Comparison of ENCODE assay signal across 14 cellular contexts in genomic region chr13:78689011-78689410, GRCh38. TPM values are rescaled to one million over a fixed set of nuclear protein-coding genes. Genes with fewer than 3 reads are reported as not detected.
A peak's percentile ranks its signal among the peaks of the same experiment; 100 is the strongest.
DNase-seq lines count a peak whose midpoint lies in the region; ATAC-seq and TF ChIP-seq lines count a peak whose summit lies in the region.
"Had no signal": no experiment of that assay in that cellular context is flagged by ENCODE, and none has a peak within 500 bp of the region (broad histone marks: within the 10 kb centered on the region; RNA-seq: fewer than 3 reads in every experiment).

No MANE protein-coding gene starts in this region.

- H3K9me3 Mint-ChIP-seq in progenitor cell of endocrine pancreas (ENCODE audit: low read depth) (no peaks in the 10 kb centered on the region), immature natural killer cell (peaks cover 0 to 2% (median 0%) of the 10 kb centered on the region in 6 donors)
- H3K9me3 Mint-ChIP-seq: HFFc6; T-helper 2 cell treated with Interferon-gamma antibody and Interleukin-4, amounts not matched to agents 5 μg/mL and 100 μg/mL, for 36 hours had no signal

- H3K27ac Mint-ChIP-seq in progenitor cell of endocrine pancreas (no peak overlapping the region), immature natural killer cell (no peak overlapping the region)
- H3K27ac Mint-ChIP-seq: HFFc6; T-helper 2 cell treated with Interferon-gamma antibody and Interleukin-4, amounts not matched to agents 5 μg/mL and 100 μg/mL, for 36 hours had no signal

- no peaks in the 10 kb centered on the region for H3K4me1 Mint-ChIP-seq in progenitor cell of endocrine pancreas (ENCODE audit: low read depth)
- no peaks in the 10 kb centered on the region for H3K4me1 Mint-ChIP-seq in immature natural killer cell

- no peak overlapping the region for H3K27ac ChIP-seq in foreskin keratinocyte
- H3K27ac ChIP-seq: A549, thyroid gland had no signal

- no peaks in the 10 kb centered on the region for H3K4me1 ChIP-seq in foreskin keratinocyte
- H3K4me1 ChIP-seq: A549, thyroid gland had no signal

- no peak for TF ChIP-seq POLR2A in GM18505 (IDR thresholded peaks at IDR 0.05; ENCODE audit: borderline replicate concordance, extremely low read depth, insufficient read depth, insufficient read length)

- TF ChIP-seq CTCF in foreskin keratinocyte (conservative IDR thresholded peaks at IDR 0.05) (peak; percentile 5), progenitor cell of endocrine pancreas (IDR thresholded peaks at IDR 0.05; ENCODE audit: unreplicated experiment) (peak; percentile 17)

- H3K27me3 Mint-ChIP-seq in progenitor cell of endocrine pancreas = peaks cover 12% of the 10 kb centered on the region
- peaks cover 0 to 6% (median 1%) of the 10 kb centered on the region in 3 donors for H3K27me3 Mint-ChIP-seq in immature natural killer cell (ENCODE audit: low read depth in 3 of 3)

- no peak overlapping the region for H3K4me3 Mint-ChIP-seq in progenitor cell of endocrine pancreas (ENCODE audit: low read depth)
- H3K4me3 Mint-ChIP-seq in immature natural killer cell = no peak overlapping the region
- H3K4me3 Mint-ChIP-seq: HFFc6; T-helper 2 cell treated with Interferon-gamma antibody and Interleukin-4, amounts not matched to agents 5 μg/mL and 100 μg/mL, for 36 hours had no signal

- peak; percentile 7 for DNase-seq in NCI-H2171 treated with DMSO at 0.1 percent for 48 hours (lab: John Stamatoyannopoulos, UW)
- DNase-seq in NCI-H2171 (lab: John Stamatoyannopoulos, UW) = no peak
- DNase-seq in RKO (ENCODE audit: low spot score) = peak; percentile 41
- no peak for DNase-seq in foreskin keratinocyte
- DNase-seq in progenitor cell of endocrine pancreas (ENCODE audit: low spot score, unreplicated experiment) = no peak
- no peak for DNase-seq in OCI-M2 (lab: John Stamatoyannopoulos, UW; ENCODE audit: unreplicated experiment)
- DNase-seq in immature natural killer cell = no peak
- DNase-seq: HFFc6; hypothalamus; stimulated activated CD4-positive, alpha-beta T cell treated with anti-CD3 and anti-CD28 coated beads, Interleukin-15, amount 100 ng/mL, for 24 hours; thyroid gland had no signal

- H3K36me3 Mint-ChIP-seq in progenitor cell of endocrine pancreas (ENCODE audit: insufficient read depth) = no peaks in the 10 kb centered on the region
- H3K36me3 Mint-ChIP-seq in immature natural killer cell = no peaks in the 10 kb centered on the region

- no peak for ATAC-seq in foreskin keratinocyte
- ATAC-seq in GM18505 (IDR thresholded peaks at IDR 0.05; ENCODE audit: unreplicated experiment) = no peak

- H3K27me3 ChIP-seq in foreskin keratinocyte = no peaks in the 10 kb centered on the region
- H3K27me3 ChIP-seq: thyroid gland had no signal

RNA-seq across cellular contexts. Expression of gene OBI1, which starts 30.1 kb away (rescaled TPM):
- 19.8 and 20.1 TPM in 2 replicates for total RNA-seq in foreskin keratinocyte
- 5.4 and 6.9 TPM in 2 replicates for polyA plus RNA-seq in foreskin keratinocyte
- total RNA-seq in progenitor cell of endocrine pancreas = 22.3 TPM in 2 replicates
- 10 to 100 TPM in 1 of 3 donors, 1 to 10 TPM in 2; 5.4 to 12.3 (median 7.4) TPM for polyA plus RNA-seq in immature natural killer cell

Comparison
In these comparisons a context has a peak if more than half of its experiments do, and no peak if none do; other contexts are left out.
1. DNase-seq: peak in NCI-H2171 treated with DMSO at 0.1 percent for 48 hours (single experiment) and RKO (single experiment); none in NCI-H2171 (single experiment), foreskin keratinocyte (0 of 2), progenitor cell of endocrine pancreas (single experiment), OCI-M2 (single experiment) and immature natural killer cell (0 of 3).